In genomic region chr10:69661414-69662172, GRCh38 we compare ENCODE assay signal across 18 cellular contexts. TPM values are rescaled to one million over a fixed set of nuclear protein-coding genes. Genes with fewer than 3 reads are reported as not detected.
DNase-seq lines count a peak whose midpoint lies in the region; ATAC-seq, FAIRE-seq and TF ChIP-seq lines count a peak whose summit lies in the region.
"Had no signal": no experiment of that assay in that cellular context is flagged by ENCODE, and none has a peak within 500 bp of the region (broad histone marks: within the 10 kb centered on the region; RNA-seq: fewer than 3 reads in every experiment).

No MANE protein-coding gene starts in this region.

- peaks cover 20% of the 10 kb centered on the region for H3K27me3 ChIP-seq in astrocyte (ENCODE audit: insufficient read depth, low read length)
- peaks cover 45% of the 10 kb centered on the region for H3K27me3 ChIP-seq in osteoblast (ENCODE audit: insufficient read depth, low read length)

- H3K4me1 ChIP-seq in astrocyte (ENCODE audit: insufficient read depth, low read length) (no peaks in the 10 kb centered on the region), osteoblast (ENCODE audit: insufficient read depth, low read length) (no peaks in the 10 kb centered on the region)
- H3K4me1 ChIP-seq: A549 had no signal

- H3K27me3 Mint-ChIP-seq in astrocyte (ENCODE audit: low read depth, unreplicated experiment), result peaks cover 58% of the 10 kb centered on the region

- DNase-seq in astrocyte (ENCODE audit: low read depth), result no peak
- DNase-seq in kidney tubule cell (ENCODE audit: low spot score), result peak; percentile 39
- peak; percentile 71 for DNase-seq in osteoblast (ENCODE audit: insufficient read length, low spot score, missing footprints)
- no peak for DNase-seq in NCI-H2227 (lab: John Stamatoyannopoulos, UW; ENCODE audit: unreplicated experiment)
- DNase-seq in NCI-H1105 treated with DMSO at 0.1 percent for 48 hours (lab: John Stamatoyannopoulos, UW), result no peak
- DNase-seq: CD8-positive, alpha-beta T cell; COR-L47; DMS153; DMS79 treated with DMSO at 0.1 percent for 48 hours; EL; H9 had no signal

- no peaks in the 10 kb centered on the region for H3K9me3 ChIP-seq in astrocyte (ENCODE audit: insufficient read depth, low read depth, low read length)
- no peaks in the 10 kb centered on the region for H3K9me3 ChIP-seq in osteoblast (ENCODE audit: low read depth, low read length)
- H3K9me3 ChIP-seq: A549 had no signal

- FAIRE-seq in astrocyte (lab: Jason Lieb, UNC), result no peak
- FAIRE-seq: A549, D721Med, G401.6, GM12891 had no signal

- H3K79me2 ChIP-seq in astrocyte (ENCODE audit: insufficient read depth, low read length) (no peaks in the 10 kb centered on the region), osteoblast (ENCODE audit: insufficient read depth, low read length) (no peaks in the 10 kb centered on the region)

- H4K20me1 ChIP-seq in astrocyte (ENCODE audit: insufficient read depth, low read length), result no peaks in the 10 kb centered on the region
- no peaks in the 10 kb centered on the region for H4K20me1 ChIP-seq in osteoblast (ENCODE audit: insufficient read depth, low read length)

- no peak overlapping the region for H3K9ac ChIP-seq in astrocyte (ENCODE audit: low read length)

- no peak for ATAC-seq in esophagus mucosa
- ATAC-seq: A549; CD8-positive, alpha-beta T cell; GM23338 had no signal

- no peak overlapping the region for H3K4me2 ChIP-seq in astrocyte (ENCODE audit: low read length)
- H3K4me2 ChIP-seq in osteoblast (ENCODE audit: insufficient read depth, low read length), result no peak overlapping the region
- H3K4me2 ChIP-seq: A549, GM23338 had no signal

- H3K4me1 Mint-ChIP-seq in astrocyte (ENCODE audit: low read depth, unreplicated experiment), result peaks cover 4% of the 10 kb centered on the region
- H3K4me1 Mint-ChIP-seq: CD14-positive monocyte had no signal

- no peak overlapping the region for H3K4me3 Mint-ChIP-seq in astrocyte (ENCODE audit: unreplicated experiment)
- H3K4me3 Mint-ChIP-seq: CD14-positive monocyte; CD8-positive, alpha-beta T cell; GM23338; H9 had no signal

- H3K4me3 ChIP-seq in astrocyte (ENCODE audit: insufficient read depth, low read depth, low read length) (no peak overlapping the region), osteoblast (ENCODE audit: insufficient read depth, low read length) (no peak overlapping the region)
- H3K4me3 ChIP-seq: A549, GM23338 had no signal

- H3K27ac ChIP-seq in astrocyte (ENCODE audit: low read depth, low read length) (no peak overlapping the region), osteoblast (ENCODE audit: low read depth, low read length) (no peak overlapping the region)
- H3K27ac ChIP-seq: A549 had no signal

- no peaks in the 10 kb centered on the region for H3K36me3 Mint-ChIP-seq in astrocyte (ENCODE audit: low read depth, unreplicated experiment)
- H3K36me3 Mint-ChIP-seq: CD14-positive monocyte; CD8-positive, alpha-beta T cell had no signal

- H3K27ac Mint-ChIP-seq in astrocyte (ENCODE audit: unreplicated experiment), result peak overlapping the region; percentile 75
- H3K27ac Mint-ChIP-seq: CD14-positive monocyte; CD8-positive, alpha-beta T cell; H9 had no signal

- TF ChIP-seq CTCF in astrocyte (IDR thresholded peaks at IDR 0.05; ENCODE audit: insufficient read depth, low read depth, low read length), result no peak
- TF ChIP-seq CTCF in osteoblast (IDR thresholded peaks at IDR 0.05; ENCODE audit: extremely low read depth, low read depth, low read length), result no peak

- H3K9me3 Mint-ChIP-seq in astrocyte (ENCODE audit: unreplicated experiment), result peaks cover 1% of the 10 kb centered on the region
- H3K9me3 Mint-ChIP-seq: CD8-positive, alpha-beta T cell; GM23338; H9 had no signal

- H2AFZ ChIP-seq in astrocyte (ENCODE audit: low read depth, low read length) (no peak overlapping the region), osteoblast (ENCODE audit: low read length) (no peak overlapping the region)
- H2AFZ ChIP-seq: GM23338 had no signal

- H3K36me3 ChIP-seq in astrocyte (ENCODE audit: insufficient read depth, low read length) (no peaks in the 10 kb centered on the region), osteoblast (ENCODE audit: insufficient read depth, low read length) (no peaks in the 10 kb centered on the region)

RNA-seq across cellular contexts. Expression of gene FAM241B, which starts 31.5 kb away (rescaled TPM):
- total RNA-seq in astrocyte (3.1 and 4.4 TPM in 2 replicates), osteoblast (0.36 TPM in 1 of 2 replicates, not detected in the other), esophagus mucosa (2.9 TPM)

Comparison
In these comparisons a context has a peak if more than half of its experiments do, and no peak if none do; other contexts are left out.
1. DNase-seq: peak in kidney tubule cell (single experiment) and osteoblast (single experiment); none in astrocyte (single experiment), NCI-H2227 (single experiment) and NCI-H1105 treated with DMSO at 0.1 percent for 48 hours (single experiment).